In the genomic region with DNA sequence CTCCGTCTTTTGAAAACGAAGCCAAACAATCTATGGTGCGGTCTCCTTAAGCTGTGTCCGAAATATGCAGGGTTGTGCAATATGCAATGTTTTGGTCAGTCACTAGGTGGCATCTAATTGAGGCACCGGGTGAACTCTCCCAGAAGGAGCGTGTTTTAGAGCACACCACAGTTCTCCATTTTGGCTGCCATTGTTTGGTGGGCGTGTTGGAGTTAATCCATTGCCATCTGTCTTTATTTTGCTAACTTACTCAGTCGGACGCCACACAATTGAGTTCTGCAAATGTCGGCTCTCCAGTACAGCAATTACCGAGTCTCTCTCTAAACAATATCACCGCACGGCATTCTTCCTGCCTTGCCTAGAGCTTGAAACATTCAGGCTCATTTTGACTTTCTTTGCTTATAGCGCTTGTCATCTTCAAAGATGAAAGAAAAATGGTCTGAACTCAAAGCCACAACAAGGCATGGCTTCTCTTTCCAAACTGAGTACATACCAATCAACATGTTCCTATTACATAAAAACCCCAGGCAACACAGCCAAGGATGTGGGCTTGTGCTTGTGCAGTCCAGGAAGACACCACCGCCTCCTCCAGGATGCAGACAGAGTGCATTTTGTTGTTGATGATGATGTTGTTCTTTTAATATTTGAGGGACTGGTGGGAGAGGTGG, we compare ENCODE assay signal across 9 cellular contexts.
DNase-seq lines count a peak whose midpoint lies in the region; ATAC-seq and TF ChIP-seq lines count a peak whose summit lies in the region.
"Had no signal": no experiment of that assay in that cellular context is flagged by ENCODE, and none has a peak within 500 bp of the region (broad histone marks: within the 10 kb centered on the region; RNA-seq: fewer than 3 reads in every experiment).

No MANE protein-coding gene starts in this region.

- no peaks in the 10 kb centered on the region for H3K36me3 Mint-ChIP-seq in CD8-positive, alpha-beta memory T cell
- H3K36me3 Mint-ChIP-seq in activated naive CD8-positive, alpha-beta T cell treated with anti-CD3 and anti-CD28 coated beads, Interleukin-2, amount 10 ng/mL, durations not matched to agents 7 days and 5 days, result peaks cover 4% of the 10 kb centered on the region

- H3K27ac Mint-ChIP-seq in CD8-positive, alpha-beta memory T cell, result peak overlapping the region; percentile 37 to 88 (median 69)
- H3K27ac Mint-ChIP-seq in activated naive CD8-positive, alpha-beta T cell treated with anti-CD3 and anti-CD28 coated beads, Interleukin-2, amount 10 ng/mL, durations not matched to agents 7 days and 5 days, result no peak overlapping the region

- peaks cover 4% of the 10 kb centered on the region for H3K4me1 ChIP-seq in CD8-positive, alpha-beta memory T cell (ENCODE audit: insufficient read depth, low read length)
- H3K4me1 ChIP-seq in prostate gland (replicated peaks), result no peaks in the 10 kb centered on the region

- H3K27ac ChIP-seq in CD8-positive, alpha-beta memory T cell (ENCODE audit: low read depth, low read length), result no peak overlapping the region
- H3K27ac ChIP-seq in prostate gland, result peak overlapping the region; percentile 37 to 57
- H3K27ac ChIP-seq: KMS-11 had no signal

- H3K4me3 Mint-ChIP-seq in CD8-positive, alpha-beta memory T cell, result peak overlapping the region in 6 of 7 donors; percentile 19 to 76 (median 36)
- H3K4me3 Mint-ChIP-seq in activated naive CD8-positive, alpha-beta T cell treated with anti-CD3 and anti-CD28 coated beads, Interleukin-2, amount 10 ng/mL, durations not matched to agents 7 days and 5 days, result peak overlapping the region; percentile 53

- peak in 4 of 5 donors; percentile 4 to 65 (median 47) for DNase-seq in CD8-positive, alpha-beta memory T cell
- DNase-seq in HT-29 (ENCODE audit: low spot score) (peak; percentile 66), RPMI7951 (ENCODE audit: low read depth) (peak; percentile 85), head of caudate nucleus (peak in 32 of 42 donors; percentile 11 to 81 (median 50)), prostate gland (ENCODE audit: low spot score) (peak; percentile 56)
- DNase-seq in activated naive CD8-positive, alpha-beta T cell treated with anti-CD3 and anti-CD28 coated beads, Interleukin-2, amount 10 ng/mL, durations not matched to agents 7 days and 5 days, result no peak

- H3K27me3 ChIP-seq in CD8-positive, alpha-beta memory T cell (ENCODE audit: insufficient read depth, low read length, poor library complexity, severe bottlenecking), result no peaks in the 10 kb centered on the region
- H3K27me3 ChIP-seq in prostate gland (replicated peaks; ENCODE audit: insufficient read depth), result no peaks in the 10 kb centered on the region

- CTCF ChIA-PET in CD8-positive, alpha-beta memory T cell (lab: Charles Lee), result interaction anchor here (0.8 to 2.5 kb wide), 11 partner anchors 8 to 283 kb away, joined by 3 to 11 read pairs (median 3); no protein-coding TSS in a partner anchor

- no peak overlapping the region for H3K4me3 ChIP-seq in CD8-positive, alpha-beta memory T cell (ENCODE audit: low read length)
- H3K4me3 ChIP-seq in prostate gland, result no peak overlapping the region

- ATAC-seq in activated naive CD8-positive, alpha-beta T cell treated with anti-CD3 and anti-CD28 coated beads, Interleukin-2, amount 10 ng/mL, durations not matched to agents 7 days and 5 days (ENCODE audit: low read depth), result peak; percentile 57
- ATAC-seq in HG02970 (IDR thresholded peaks at IDR 0.05; ENCODE audit: low FRiP score, unreplicated experiment), result no peak
- no peak for ATAC-seq in GM18861 (IDR thresholded peaks at IDR 0.05; ENCODE audit: unreplicated experiment)

- intact Hi-C loops in head of caudate nucleus (cut with DNase I), result no loop called here
- intact Hi-C loops in prostate gland (cut with DNase I), result loop anchor here (10.0 kb wide), 1 partner anchor 243 kb away; no protein-coding TSS in a partner anchor

- 75% methylated on average over 15 of the region's 15 CpGs for WGBS in prostate gland

- no peaks in the 10 kb centered on the region for H3K36me3 ChIP-seq in CD8-positive, alpha-beta memory T cell (ENCODE audit: insufficient read depth, low read length)
- no peaks in the 10 kb centered on the region for H3K36me3 ChIP-seq in prostate gland

- POLR2A ChIA-PET in CD8-positive, alpha-beta memory T cell (lab: Charles Lee), result interaction anchor here (0.5 kb wide), 1 partner anchor 244 kb away, joined by 4 read pairs; no protein-coding TSS in a partner anchor
- POLR2A ChIA-PET in activated naive CD8-positive, alpha-beta T cell treated with anti-CD3 and anti-CD28 coated beads, Interleukin-2, amount 10 ng/mL, durations not matched to agents 7 days and 5 days (lab: Charles Lee), result no interaction called here

- H3K9me3 Mint-ChIP-seq in CD8-positive, alpha-beta memory T cell, result no peaks in the 10 kb centered on the region
- H3K9me3 Mint-ChIP-seq in activated naive CD8-positive, alpha-beta T cell treated with anti-CD3 and anti-CD28 coated beads, Interleukin-2, amount 10 ng/mL, durations not matched to agents 7 days and 5 days, result peaks cover 5% of the 10 kb centered on the region

- H3K4me1 Mint-ChIP-seq in CD8-positive, alpha-beta memory T cell, result peaks cover 15 to 34% (median 29%) of the 10 kb centered on the region in 3 donors
- peaks cover 28% of the 10 kb centered on the region for H3K4me1 Mint-ChIP-seq in activated naive CD8-positive, alpha-beta T cell treated with anti-CD3 and anti-CD28 coated beads, Interleukin-2, amount 10 ng/mL, durations not matched to agents 7 days and 5 days

- no peaks in the 10 kb centered on the region for H3K9me3 ChIP-seq in CD8-positive, alpha-beta memory T cell (ENCODE audit: low read length)
- no peaks in the 10 kb centered on the region for H3K9me3 ChIP-seq in prostate gland

- H3K27me3 Mint-ChIP-seq in CD8-positive, alpha-beta memory T cell, result peaks cover 0 to 1% of the 10 kb centered on the region in 2 donors
- H3K27me3 Mint-ChIP-seq in activated naive CD8-positive, alpha-beta T cell treated with anti-CD3 and anti-CD28 coated beads, Interleukin-2, amount 10 ng/mL, durations not matched to agents 7 days and 5 days, result peaks cover 17% of the 10 kb centered on the region

- peak; percentile 45 to 93 (median 72) for TF ChIP-seq CTCF in prostate gland (IDR thresholded peaks at IDR 0.05)

- TF ChIP-seq POLR2A in prostate gland (IDR thresholded peaks at IDR 0.05), result no peak
